In genomic region chr9:101991926-101992325, GRCh38 we compare ENCODE assay signal across 9 cellular contexts.
"Had no signal": no experiment of that assay in that cellular context is flagged by ENCODE, and none has a peak within 500 bp of the region (broad histone marks: within the 10 kb centered on the region; RNA-seq: fewer than 3 reads in every experiment).

No MANE protein-coding gene starts in this region.

- ATAC-seq: GM23338, HCT116, K562 had no signal

- FAIRE-seq: H1, K562 had no signal

- DNase-seq: H9, HFFc6, IMR-90, KG1 had no signal

- H3K4me2 ChIP-seq: GM23338 had no signal

- H3K27ac ChIP-seq: HL-60 had no signal

- H3K4me3 ChIP-seq: GM23338, K562 had no signal
